ENCODE assay signal across 8 cellular contexts in genomic region chrX:134237363-134237702, GRCh38. TPM values are rescaled to one million over a fixed set of nuclear protein-coding genes. Genes with fewer than 3 reads are reported as not detected.
A peak's percentile ranks its signal among the peaks of the same experiment; 100 is the strongest.
DNase-seq lines count a peak whose midpoint lies in the region; TF ChIP-seq lines count a peak whose summit lies in the region.

No MANE protein-coding gene starts in this region.

- H3K36me3 ChIP-seq in BJ (ENCODE audit: control insufficient read depth, insufficient read depth, low read length) (no peaks in the 10 kb centered on the region), neuronal stem cell (replicated peaks in 1 of 2; ENCODE audit: control insufficient read depth in 2 of 2, insufficient read depth in 2 of 2, low read length in 2 of 2) (no peaks in the 10 kb centered on the region)

- H3K9me3 ChIP-seq in neuronal stem cell (replicated peaks in 1 of 2; ENCODE audit: control insufficient read depth in 2 of 2, insufficient read depth in 1 of 2, low read depth in 1 of 2, low read length in 2 of 2) = no peaks in the 10 kb centered on the region

- no peak overlapping the region for H3K14ac ChIP-seq in neuronal stem cell (ENCODE audit: low read length)

- H2BK5ac ChIP-seq in neuronal stem cell (ENCODE audit: low read length) = peak overlapping the region; percentile 75

- H3K4me3 ChIP-seq in BJ (ENCODE audit: low read depth, low read length) (peak overlapping the region; percentile 36), LNCaP clone FGC (ENCODE audit: low read depth, low read length) (peak overlapping the region; percentile 41), fibroblast of pulmonary artery (replicated peaks; ENCODE audit: low read depth, low read length) (peak overlapping the region; percentile 42), neuronal stem cell (ENCODE audit: low read length in 2 of 2) (peak overlapping the region; percentile 74 to 89)

- POLR2A ChIA-PET in BJ (lab: Charles Lee) = no interaction called here

- peak overlapping the region; percentile 37 for H3K4ac ChIP-seq in neuronal stem cell (ENCODE audit: low read length)

- peak overlapping the region; percentile 52 for H3K4me2 ChIP-seq in neuronal stem cell (ENCODE audit: insufficient read depth, low read length, poor library complexity, severe bottlenecking)

- H3K27me3 ChIP-seq in BJ (ENCODE audit: control insufficient read depth, insufficient read depth, low read length) (no peaks in the 10 kb centered on the region), neuronal stem cell (ENCODE audit: control insufficient read depth in 3 of 3, insufficient read depth in 3 of 3, low read depth in 1 of 3, low read length in 3 of 3) (no peaks in the 10 kb centered on the region)

- H2BK15ac ChIP-seq in neuronal stem cell (ENCODE audit: low read length) = no peak overlapping the region

- peak overlapping the region; percentile 66 for H3K27ac ChIP-seq in neuronal stem cell (replicated peaks; ENCODE audit: low read length)

- peaks cover 8 to 19% of the 10 kb centered on the region in 2 donors for H3K4me1 ChIP-seq in neuronal stem cell (ENCODE audit: control insufficient read depth in 2 of 2, insufficient read depth in 1 of 2, low read depth in 1 of 2, low read length in 2 of 2)

- peak overlapping the region; percentile 83 for H3K18ac ChIP-seq in neuronal stem cell (ENCODE audit: low read length)

- TF ChIP-seq CTCF in BJ (IDR thresholded peaks at IDR 0.05; ENCODE audit: insufficient read depth, low read depth, low read length) (no peak), LNCaP clone FGC (IDR thresholded peaks at IDR 0.05; ENCODE audit: control insufficient read depth, extremely low read depth, insufficient read depth) (no peak), fibroblast of pulmonary artery (IDR thresholded peaks at IDR 0.05; ENCODE audit: low read length, missing control alignments) (no peak)

- H2AFZ ChIP-seq in neuronal stem cell (ENCODE audit: low read length) = peak overlapping the region; percentile 85

- no peak overlapping the region for H2BK120ac ChIP-seq in neuronal stem cell (ENCODE audit: low read depth, low read length)

- no CpG with 5 or more reads among the region's 23 CpGs for WGBS in neuronal stem cell (ENCODE audit: extremely low coverage in 2 of 2, insufficient read length in 2 of 2, insufficient replicate concordance in 1 of 2), 2 donors

- H2AK5ac ChIP-seq in neuronal stem cell (ENCODE audit: low read depth, low read length) = no peak overlapping the region

- no peak overlapping the region for H3K23ac ChIP-seq in neuronal stem cell (ENCODE audit: low read depth, low read length, poor library complexity)

- no peak for DNase-seq in BJ (ENCODE audit: low read depth)
- DNase-seq in LNCaP clone FGC (ENCODE audit: low read depth) = no peak
- DNase-seq in fibroblast of pulmonary artery (ENCODE audit: low read depth) = no peak
- DNase-seq in neuronal stem cell (ENCODE audit: low spot score) = no peak
- DNase-seq in retina = no peak
- no peak for DNase-seq in AML-193 (lab: John Stamatoyannopoulos, UW)
- DNase-seq in HCEC 1CT = no peak
- no peak for DNase-seq in UCSD-AML1 (lab: John Stamatoyannopoulos, UW; ENCODE audit: unreplicated experiment)

- CTCF ChIA-PET in BJ (lab: Yijun Ruan, JAX) = no interaction called here

- H4K8ac ChIP-seq in neuronal stem cell (ENCODE audit: low read depth, low read length) = no peak overlapping the region

- no peak overlapping the region for H2BK12ac ChIP-seq in neuronal stem cell (ENCODE audit: low read length)

- no peaks in the 10 kb centered on the region for H3K79me1 ChIP-seq in neuronal stem cell (ENCODE audit: low read depth, low read length)

- H3K9ac ChIP-seq in neuronal stem cell (ENCODE audit: low read depth, low read length, poor library complexity) = peak overlapping the region; percentile 77

- H4K91ac ChIP-seq in neuronal stem cell (ENCODE audit: low read depth, low read length, poor library complexity) = no peak overlapping the region

RNA-seq across cellular contexts. Expression of gene CCDC160, which starts 0.4 kb away (rescaled TPM):
- polyA plus RNA-seq in BJ (2011; rRNA removed) = not detected in 2 replicates
- not detected in 2 replicates for polyA minus RNA-seq in BJ (2011; rRNA and poly(A)+ RNA removed)
- 38.8 TPM for polyA plus RNA-seq in neuronal stem cell (2013, experiment 1 of 2)
- 40.4 TPM for polyA plus RNA-seq in neuronal stem cell (2013, experiment 2 of 2)
